Comparison of ENCODE assay signal across 9 cellular contexts in genomic region chr2:40371525-40372277, GRCh38.
DNase-seq lines count a peak whose midpoint lies in the region; ATAC-seq, FAIRE-seq and TF ChIP-seq lines count a peak whose summit lies in the region.
"Had no signal": no experiment of that assay in that cellular context is flagged by ENCODE, and none has a peak within 500 bp of the region (broad histone marks: within the 10 kb centered on the region; RNA-seq: fewer than 3 reads in every experiment).

No MANE protein-coding gene starts in this region.

- H3K27me3 Mint-ChIP-seq in CD4-positive, alpha-beta T cell: no peaks in the 10 kb centered on the region

- DNase-seq in OCI-M1 (lab: John Stamatoyannopoulos, UW) (peak; percentile 23), fibroblast of the aortic adventitia (ENCODE audit: low read depth) (peak; percentile 60), osteoblast (ENCODE audit: insufficient read length, low spot score, missing footprints) (peak; percentile 29)
- no peak for DNase-seq in CD4-positive, alpha-beta T cell
- DNase-seq: KG1 had no signal

- H3K27ac Mint-ChIP-seq in CD4-positive, alpha-beta T cell: no peak overlapping the region

- H3K4me3 Mint-ChIP-seq in CD4-positive, alpha-beta T cell: no peak overlapping the region

- H3K27me3 ChIP-seq in osteoblast (ENCODE audit: insufficient read depth, low read length): no peaks in the 10 kb centered on the region
- H3K27me3 ChIP-seq in CD4-positive, alpha-beta T cell (ENCODE audit: control insufficient read depth, insufficient read depth, low read length): no peaks in the 10 kb centered on the region

- CTCF ChIA-PET in CD4-positive, alpha-beta T cell (lab: Charles Lee): no interaction called here

- H3K4me1 Mint-ChIP-seq in CD4-positive, alpha-beta T cell (ENCODE audit: low read depth): no peaks in the 10 kb centered on the region

- H2AFZ ChIP-seq in osteoblast (ENCODE audit: low read length): no peak overlapping the region

- H3K27ac ChIP-seq in osteoblast (ENCODE audit: low read depth, low read length): peak overlapping the region; percentile 96
- no peak overlapping the region for H3K27ac ChIP-seq in CD4-positive, alpha-beta T cell (ENCODE audit: low read depth, low read length)

- POLR2A ChIA-PET in CD4-positive, alpha-beta T cell (lab: Charles Lee): no interaction called here

- peak; percentile 59 for FAIRE-seq in G401.6 (lab: Jason Lieb, UNC)

- intact Hi-C loops in CD4-positive, alpha-beta T cell (cut with DNase I, micrococcal nuclease): no loop called here

- peaks cover under 1% of the 10 kb centered on the region for H3K9me3 Mint-ChIP-seq in CD4-positive, alpha-beta T cell

- TF ChIP-seq CTCF in fibroblast of the aortic adventitia (IDR thresholded peaks at IDR 0.05; ENCODE audit: insufficient read depth, low read length): no peak
- TF ChIP-seq CTCF in osteoblast (IDR thresholded peaks at IDR 0.05; ENCODE audit: extremely low read depth, low read depth, low read length): no peak
- TF ChIP-seq CTCF in CD4-positive, alpha-beta T cell (IDR thresholded peaks at IDR 0.05): no peak

- peaks cover 59% of the 10 kb centered on the region for H3K4me1 ChIP-seq in osteoblast (ENCODE audit: insufficient read depth, low read length)

- H3K9me3 ChIP-seq in osteoblast (ENCODE audit: low read depth, low read length): no peaks in the 10 kb centered on the region
- H3K9me3 ChIP-seq in CD4-positive, alpha-beta T cell (ENCODE audit: control insufficient read depth, low read length): no peaks in the 10 kb centered on the region

- no peak overlapping the region for H3K4me3 ChIP-seq in fibroblast of the aortic adventitia (ENCODE audit: low read depth, low read length)
- peak overlapping the region; percentile 10 for H3K4me3 ChIP-seq in osteoblast (ENCODE audit: insufficient read depth, low read length)

- no peaks in the 10 kb centered on the region for H4K20me1 ChIP-seq in osteoblast (ENCODE audit: insufficient read depth, low read length)

- peaks cover 31% of the 10 kb centered on the region for H3K79me2 ChIP-seq in osteoblast (ENCODE audit: insufficient read depth, low read length)

- H3K36me3 Mint-ChIP-seq in CD4-positive, alpha-beta T cell (ENCODE audit: low read depth): no peaks in the 10 kb centered on the region

- H3K36me3 ChIP-seq in osteoblast (ENCODE audit: insufficient read depth, low read length): no peaks in the 10 kb centered on the region

- no peak for ATAC-seq in CD4-positive, alpha-beta T cell (ENCODE audit: poor library complexity)
- ATAC-seq in GM18519 (IDR thresholded peaks at IDR 0.05; ENCODE audit: low FRiP score, unreplicated experiment) (no peak), HG03039 (IDR thresholded peaks at IDR 0.05; ENCODE audit: unreplicated experiment) (no peak), GM18868 (IDR thresholded peaks at IDR 0.05; ENCODE audit: unreplicated experiment) (no peak)

- peak overlapping the region; percentile 43 for H3K4me2 ChIP-seq in osteoblast (ENCODE audit: insufficient read depth, low read length)

Comparison
In these comparisons a context has a peak if more than half of its experiments do, and no peak if none do; other contexts are left out.
1. DNase-seq: peak in OCI-M1 (single experiment), fibroblast of the aortic adventitia (single experiment) and osteoblast (single experiment); none in CD4-positive, alpha-beta T cell (0 of 10).